Comparison of ENCODE assay signal across 15 cellular contexts in genomic region chr20:50200482-50201104, GRCh38.
"Had no signal": no experiment of that assay in that cellular context is flagged by ENCODE, and none has a peak within 500 bp of the region (broad histone marks: within the 10 kb centered on the region; RNA-seq: fewer than 3 reads in every experiment).

No MANE protein-coding gene starts in this region.

- H3K27me3 ChIP-seq: adrenal gland, spleen had no signal

- H3K27ac ChIP-seq: adrenal gland, spleen had no signal

- H3K4me3 ChIP-seq: adrenal gland, spleen had no signal

- H3K9me3 ChIP-seq: adrenal gland had no signal

- H3K27me3 Mint-ChIP-seq: type B pancreatic cell had no signal

- H3K4me1 ChIP-seq: adrenal gland had no signal

- ATAC-seq: stimulated activated naive B cell treated with anti-CD40 and anti-IgM and Interleukin-4, amounts not matched to agents 10 μg/mL and 1 μg/mL and 100 μg/mL, for 72 hours had no signal

- H3K36me3 ChIP-seq: adrenal gland had no signal

- DNase-seq: activated CD4-positive, alpha-beta T cell treated with anti-CD3 and anti-CD28 coated beads, Interleukin-2, amount 50 U/mL, for 1 hour; activated naive CD4-positive, alpha-beta T cell treated with anti-CD3 and anti-CD28 coated beads, Interleukin-2, amount 10 ng/mL, durations not matched to agents 7 days and 5 days; activated T-cell treated with anti-CD3 and anti-CD28 coated beads for 4 hours; adrenal gland; immature natural killer cell; mesendoderm; right cardiac atrium; spleen; stimulated activated CD4-positive, alpha-beta T cell treated with anti-CD3 and anti-CD28 coated beads, Interleukin-1b, Interleukin-23, amount 100 ng/mL, for 48 hours; stimulated activated naive B cell treated with anti-CD40 and anti-IgM and Interleukin-4, amounts not matched to agents 10 μg/mL and 1 μg/mL and 100 μg/mL, for 72 hours; substantia nigra had no signal

- H3K4me3 Mint-ChIP-seq: activated naive CD4-positive, alpha-beta T cell treated with anti-CD3 and anti-CD28 coated beads, Interleukin-2, amount 10 ng/mL, durations not matched to agents 7 days and 5 days; immature natural killer cell; neural crest cell; stimulated activated naive B cell treated with anti-CD40 and anti-IgM and Interleukin-4, amounts not matched to agents 10 μg/mL and 1 μg/mL and 100 μg/mL, for 72 hours; T-helper 2 cell treated with Interferon-gamma antibody and Interleukin-4, amounts not matched to agents 5 μg/mL and 100 μg/mL, for 36 hours; type B pancreatic cell had no signal

- H3K27ac Mint-ChIP-seq: activated naive CD4-positive, alpha-beta T cell treated with anti-CD3 and anti-CD28 coated beads, Interleukin-2, amount 10 ng/mL, durations not matched to agents 7 days and 5 days; activated T-helper 2 cell treated with anti-CD3 and anti-CD28 coated beads, Interferon-gamma antibody, Interleukin-2, Interleukin-4, amounts not matched to agents 10 μg/mL and 5 μg/mL and 100 μg/mL, durations not matched to agents 14 hours and 24 hours and 36 hours; immature natural killer cell; stimulated activated naive B cell treated with anti-CD40 and anti-IgM and Interleukin-4, amounts not matched to agents 10 μg/mL and 1 μg/mL and 100 μg/mL, for 72 hours; T-helper 2 cell treated with Interferon-gamma antibody and Interleukin-4, amounts not matched to agents 5 μg/mL and 100 μg/mL, for 36 hours; type B pancreatic cell had no signal

- H3K4me1 Mint-ChIP-seq: immature natural killer cell had no signal
